21 cellular contexts compared by ENCODE assay signal in genomic region chr3:72247126-72247525, GRCh38.
"Had no signal": no experiment of that assay in that cellular context is flagged by ENCODE, and none has a peak within 500 bp of the region (broad histone marks: within the 10 kb centered on the region; RNA-seq: fewer than 3 reads in every experiment).

No MANE protein-coding gene starts in this region.

- H3K4me3 Mint-ChIP-seq: activated CD4-positive, alpha-beta T cell treated with anti-CD3 and anti-CD28 coated beads, Interleukin-2, amount 10 ng/mL, durations not matched to agents 7 days and 5 days; activated naive CD8-positive, alpha-beta T cell treated with anti-CD3 and anti-CD28 coated beads for 36 hours; activated T-cell treated with anti-CD3 and anti-CD28 coated beads, Interleukin-2, amount 50 U/mL, for 4 hours; dendritic cell treated with granulocyte-macrophage colony-stimulating factor and Interleukin-4, amounts not matched to agents 40 ng/mL and 50 ng/mL, for 4 days; naive B cell; neural crest cell; stimulated activated naive CD8-positive, alpha-beta T cell treated with anti-CD3 and anti-CD28 coated beads, Interleukin-15, amount 100 ng/mL, for 72 hours had no signal

- H3K27me3 ChIP-seq: brain microvascular endothelial cell, esophagus muscularis mucosa, gastroesophageal sphincter, heart left ventricle, left lung, upper lobe of right lung had no signal

- H3K4me3 ChIP-seq: esophagus muscularis mucosa, gastroesophageal sphincter, heart left ventricle, left lung, skin epidermis, thoracic aorta, upper lobe of right lung had no signal

- H3K9me3 Mint-ChIP-seq: activated CD4-positive, alpha-beta T cell treated with anti-CD3 and anti-CD28 coated beads, Interleukin-2, amount 10 ng/mL, durations not matched to agents 7 days and 5 days; activated naive CD8-positive, alpha-beta T cell treated with anti-CD3 and anti-CD28 coated beads for 36 hours; activated T-cell treated with anti-CD3 and anti-CD28 coated beads, Interleukin-2, amount 50 U/mL, for 4 hours; dendritic cell treated with granulocyte-macrophage colony-stimulating factor and Interleukin-4, amounts not matched to agents 40 ng/mL and 50 ng/mL, for 4 days; naive B cell; neural crest cell; stimulated activated naive CD8-positive, alpha-beta T cell treated with anti-CD3 and anti-CD28 coated beads, Interleukin-15, amount 100 ng/mL, for 72 hours had no signal

- H3K27me3 Mint-ChIP-seq: activated CD4-positive, alpha-beta T cell treated with anti-CD3 and anti-CD28 coated beads, Interleukin-2, amount 10 ng/mL, durations not matched to agents 7 days and 5 days; activated naive CD8-positive, alpha-beta T cell treated with anti-CD3 and anti-CD28 coated beads for 36 hours; stimulated activated naive CD8-positive, alpha-beta T cell treated with anti-CD3 and anti-CD28 coated beads, Interleukin-15, amount 100 ng/mL, for 72 hours had no signal

- H3K36me3 ChIP-seq: brain microvascular endothelial cell, esophagus muscularis mucosa, gastroesophageal sphincter, heart left ventricle, left lung, thoracic aorta, upper lobe of right lung had no signal

- DNase-seq: activated CD4-positive, alpha-beta T cell treated with anti-CD3 and anti-CD28 coated beads, Interleukin-2, amount 10 ng/mL, durations not matched to agents 7 days and 5 days; activated CD8-positive, alpha-beta memory T cell treated with anti-CD3 and anti-CD28 coated beads, Interleukin-2, amount 50 U/mL, for 4 hours; activated naive CD8-positive, alpha-beta T cell treated with anti-CD3 and anti-CD28 coated beads for 36 hours; activated T-cell treated with anti-CD3 and anti-CD28 coated beads, Interleukin-2, amount 50 U/mL, for 4 hours; brain microvascular endothelial cell; effector memory CD4-positive, alpha-beta T cell; kidney; left lung; naive B cell; stimulated activated naive CD8-positive, alpha-beta T cell treated with anti-CD3 and anti-CD28 coated beads, Interleukin-15, amount 100 ng/mL, for 72 hours; T1000; upper lobe of right lung had no signal

- H3K36me3 Mint-ChIP-seq: activated naive CD8-positive, alpha-beta T cell treated with anti-CD3 and anti-CD28 coated beads for 36 hours had no signal

- ATAC-seq: activated CD4-positive, CD25-positive, alpha-beta regulatory T cell treated with anti-CD3 and anti-CD28 coated beads, Interleukin-2, amount 50 U/mL, for 24 hours; activated T-cell treated with anti-CD3 and anti-CD28 coated beads, Interleukin-2, amount 50 U/mL, for 4 hours; gastroesophageal sphincter; left lung; stimulated activated naive CD8-positive, alpha-beta T cell treated with anti-CD3 and anti-CD28 coated beads, Interleukin-15, amount 100 ng/mL, for 72 hours; upper lobe of right lung had no signal

- H3K9me3 ChIP-seq: esophagus muscularis mucosa, gastroesophageal sphincter, heart left ventricle, left lung, thoracic aorta, upper lobe of right lung had no signal

- H3K4me1 Mint-ChIP-seq: activated CD4-positive, alpha-beta T cell treated with anti-CD3 and anti-CD28 coated beads, Interleukin-2, amount 10 ng/mL, durations not matched to agents 7 days and 5 days; activated naive CD8-positive, alpha-beta T cell treated with anti-CD3 and anti-CD28 coated beads for 36 hours had no signal

- H3K27ac ChIP-seq: brain microvascular endothelial cell, esophagus muscularis mucosa, left lung, skin epidermis, upper lobe of right lung had no signal

- H3K27ac Mint-ChIP-seq: activated CD4-positive, alpha-beta T cell treated with anti-CD3 and anti-CD28 coated beads, Interleukin-2, amount 10 ng/mL, durations not matched to agents 7 days and 5 days; activated naive CD8-positive, alpha-beta T cell treated with anti-CD3 and anti-CD28 coated beads for 36 hours; dendritic cell treated with granulocyte-macrophage colony-stimulating factor and Interleukin-4, amounts not matched to agents 40 ng/mL and 50 ng/mL, for 4 days; progenitor cell of endocrine pancreas had no signal
